Comparison of ENCODE assay signal across 14 cellular contexts in genomic region chr16:51404386-51404785, GRCh38.
DNase-seq lines count a peak whose midpoint lies in the region; ATAC-seq and TF ChIP-seq lines count a peak whose summit lies in the region.
"Had no signal": no experiment of that assay in that cellular context is flagged by ENCODE, and none has a peak within 500 bp of the region (broad histone marks: within the 10 kb centered on the region; RNA-seq: fewer than 3 reads in every experiment).

No MANE protein-coding gene starts in this region.

- BruUV-seq in IMR-90 (replicated peaks; lab: Mats Ljungman, UMichigan), result no TSS peak

- H3K79me1 ChIP-seq in IMR-90 (ENCODE audit: low read depth in 1 of 2, low read length in 2 of 2), result no peaks in the 10 kb centered on the region

- no peak overlapping the region for H2BK20ac ChIP-seq in IMR-90 (ENCODE audit: low read depth, low read length)

- no peaks in the 10 kb centered on the region for H3K36me3 ChIP-seq in ACC112 (ENCODE audit: insufficient read depth, low read length)
- no peaks in the 10 kb centered on the region for H3K36me3 ChIP-seq in IMR-90 (ENCODE audit: control insufficient read depth, insufficient read depth, low read length)
- H3K36me3 ChIP-seq in liver (ENCODE audit: control insufficient read depth in 4 of 4, insufficient read depth in 3 of 4, low read depth in 1 of 4, low read length in 3 of 4), result no peaks in the 10 kb centered on the region

- DNase-seq in IMR-90 (peak; percentile 10), fibroblast of gingiva (ENCODE audit: low read depth) (peak; percentile 16), left ventricle myocardium superior (no peak), T1000 (lab: John Stamatoyannopoulos, UW) (no peak)
- DNase-seq: DMS79, MV-4-11, NCI-H1436, NCI-H2081 treated with DMSO at 0.1 percent for 48 hours, NCI-H524, SIG-M5 had no signal

- no peak overlapping the region for H2BK15ac ChIP-seq in IMR-90 (ENCODE audit: low read depth, low read length)

- H3K9ac ChIP-seq in IMR-90 (ENCODE audit: low read depth, low read length) (no peak overlapping the region), liver (ENCODE audit: low read depth in 1 of 2, low read length in 2 of 2) (no peak overlapping the region)

- H3K4me3 ChIP-seq in ACC112 (ENCODE audit: low read depth, low read length) (no peak overlapping the region), IMR-90 (ENCODE audit: insufficient read depth, low read depth, low read length) (no peak overlapping the region), liver (ENCODE audit: low read depth in 1 of 3, low read length in 3 of 3) (no peak overlapping the region)

- H4K8ac ChIP-seq in IMR-90 (ENCODE audit: low read depth in 2 of 2, low read length in 2 of 2), result no peak overlapping the region

- TF ChIP-seq RAD21 in IMR-90 (IDR thresholded peaks at IDR 0.05; ENCODE audit: low read length) (no peak), liver (IDR thresholded peaks at IDR 0.05) (peak in 1 of 2 donors; percentile 11)

- peaks cover 51% of the 10 kb centered on the region for H3K4me1 ChIP-seq in ACC112 (ENCODE audit: control insufficient read depth, insufficient read depth, low read length, unreplicated experiment)
- peaks cover 3% of the 10 kb centered on the region for H3K4me1 ChIP-seq in IMR-90 (ENCODE audit: control insufficient read depth, insufficient read depth, low read length)
- H3K4me1 ChIP-seq in liver (ENCODE audit: control insufficient read depth in 4 of 4, insufficient read depth in 4 of 4, low read length in 3 of 4), result peaks cover 20 to 68% (median 44%) of the 10 kb centered on the region in 4 donors

- no peak overlapping the region for H3K4me2 ChIP-seq in IMR-90 (ENCODE audit: low read depth, low read length)

- no peak overlapping the region for H2AK9ac ChIP-seq in IMR-90 (replicated peaks; ENCODE audit: low read depth, low read length, poor library complexity)

- H2BK120ac ChIP-seq in IMR-90 (ENCODE audit: low read depth, low read length), result no peak overlapping the region

- ATAC-seq in IMR-90 (ENCODE audit: low read depth), result no peak
- ATAC-seq in GM21528 (IDR thresholded peaks at IDR 0.05; ENCODE audit: low FRiP score, unreplicated experiment), result no peak
- no peak for ATAC-seq in left ventricle myocardium superior
- no peak for ATAC-seq in HG02678 (IDR thresholded peaks at IDR 0.05; ENCODE audit: unreplicated experiment)

- H4K5ac ChIP-seq in IMR-90 (ENCODE audit: low read depth, low read length), result no peak overlapping the region

- in situ Hi-C loops in IMR-90 (cut with MboI; ENCODE audit: low sequenced_read_pairs), result no loop called here

- no peaks in the 10 kb centered on the region for H4K20me1 ChIP-seq in IMR-90 (ENCODE audit: insufficient read depth, low read length)

- H3K27ac ChIP-seq in ACC112 (ENCODE audit: low read depth, low read length) (peak overlapping the region; percentile 63), IMR-90 (ENCODE audit: insufficient read depth, low read length) (no peak overlapping the region), liver (ENCODE audit: low read depth in 1 of 2, low read length in 2 of 2) (peak overlapping the region; percentile 79 to 92)

- no peak overlapping the region for H2AFZ ChIP-seq in ACC112 (ENCODE audit: low read length, unreplicated experiment)
- no peak overlapping the region for H2AFZ ChIP-seq in IMR-90 (replicated peaks; ENCODE audit: low read length, poor library complexity)

- TF ChIP-seq CTCF in IMR-90 (conservative IDR thresholded peaks at IDR 0.05; ENCODE audit: low read depth, low read length) (no peak), liver (IDR thresholded peaks at IDR 0.05; ENCODE audit: low read depth, low read length, missing input control) (no peak)

- no peak overlapping the region for H3K56ac ChIP-seq in IMR-90 (ENCODE audit: extremely low read depth, insufficient read depth, low read length)

- no peak overlapping the region for H3K4ac ChIP-seq in IMR-90 (ENCODE audit: low read depth, low read length)

- H2AK5ac ChIP-seq in IMR-90 (ENCODE audit: low read depth, low read length), result no peak overlapping the region

- H3K18ac ChIP-seq in IMR-90 (ENCODE audit: low read depth, low read length), result no peak overlapping the region

- no peak overlapping the region for H4K91ac ChIP-seq in IMR-90 (ENCODE audit: insufficient read depth, low read depth, low read length)

- WGBS in IMR-90 (ENCODE audit: extremely low coverage in 2 of 2, insufficient read length in 1 of 2), 2 experiments, result no CpG with 5 or more reads among the region's 1 CpG
- WGBS in liver, result 57% methylated on average over 1 of the region's 1 CpG

- no peak overlapping the region for H2BK5ac ChIP-seq in IMR-90 (ENCODE audit: low read depth, low read length, poor library complexity, severe bottlenecking)

- POLR2A ChIA-PET in IMR-90 (lab: Charles Lee; ENCODE audit: unreplicated experiment), result no interaction called here

- dilution Hi-C loops in IMR-90 (cut with HindIII; ENCODE audit: low sequenced_read_pairs, unreplicated experiment), result no loop called here

- intact Hi-C loops in IMR-90 (cut with micrococcal nuclease), result no loop called here
- intact Hi-C loops in left ventricle myocardium superior (cut with micrococcal nuclease), result no loop called here

- H3K27me3 ChIP-seq in ACC112 (ENCODE audit: insufficient read depth, low read length), result no peaks in the 10 kb centered on the region
- no peaks in the 10 kb centered on the region for H3K27me3 ChIP-seq in IMR-90 (ENCODE audit: control insufficient read depth, insufficient read depth, low read length)
- no peaks in the 10 kb centered on the region for H3K27me3 ChIP-seq in liver (ENCODE audit: control insufficient read depth in 4 of 4, insufficient read depth in 4 of 4, low read length in 3 of 4)

- CTCF ChIA-PET in IMR-90 (lab: Yijun Ruan, JAX), result no interaction called here

- no peak for TF ChIP-seq POLR2A in IMR-90 (IDR thresholded peaks at IDR 0.05; ENCODE audit: low read depth, low read length)

- H3K14ac ChIP-seq in IMR-90 (replicated peaks; ENCODE audit: low read depth, low read length), result no peak overlapping the region

- H3K9me1 ChIP-seq in IMR-90 (ENCODE audit: insufficient read depth, low read length), result no peaks in the 10 kb centered on the region

- no peak overlapping the region for H3K23ac ChIP-seq in IMR-90 (ENCODE audit: low read depth, low read length)

- H3K9me3 ChIP-seq in IMR-90 (ENCODE audit: control insufficient read depth, insufficient read depth, low read length) (peaks cover 2% of the 10 kb centered on the region), liver (ENCODE audit: control insufficient read depth in 4 of 4, low read length in 3 of 4) (no peaks in the 10 kb centered on the region)

- H3K79me2 ChIP-seq in ACC112 (ENCODE audit: control insufficient read depth, insufficient read depth, low read length, unreplicated experiment), result no peaks in the 10 kb centered on the region

TF ChIP-seq in IMR-90, 13 proteins besides CTCF, POLR2A, EP300 and RAD21:
- no peak for TF ChIP-seq NFE2L2 (IDR thresholded peaks at IDR 0.05; ENCODE audit: low read depth, low read length)
- TF ChIP-seq MXI1 (IDR thresholded peaks at IDR 0.05; ENCODE audit: borderline replicate concordance, low read depth, low read length), result no peak
- no peak for TF ChIP-seq USF2 (IDR thresholded peaks at IDR 0.05; ENCODE audit: low read depth, low read length)
- peak; percentile 6; the same call in 1 of the 2 replicates for TF ChIP-seq CEBPB (IDR thresholded peaks at IDR 0.05; ENCODE audit: low read depth, low read length)
- TF ChIP-seq MAZ (IDR thresholded peaks at IDR 0.05; ENCODE audit: borderline replicate concordance, low read depth, low read length), result no peak

TF ChIP-seq in liver, 16 proteins besides CTCF, POLR2A, EP300 and RAD21:
- TF ChIP-seq YY1 (IDR thresholded peaks at IDR 0.05), result peak; percentile 8
- TF ChIP-seq RXRA (IDR thresholded peaks at IDR 0.05), result peak in 1 of 2 donors; percentile 16
- TF ChIP-seq EGR1 (IDR thresholded peaks at IDR 0.05; ENCODE audit: low read depth in 2 of 2), result no peak
- TF ChIP-seq REST (IDR thresholded peaks at IDR 0.05), result no peak
- no peak for TF ChIP-seq NR2F2 (IDR thresholded peaks at IDR 0.05)
- no peak for TF ChIP-seq TAF1 (conservative IDR thresholded peaks at IDR 0.05)
- peak in 1 of 2 donors; percentile 27 for TF ChIP-seq JUND (IDR thresholded peaks at IDR 0.05)
- peak in 1 of 2 donors; percentile 29 for TF ChIP-seq HNF4A (conservative IDR thresholded peaks at IDR 0.05)

Comparison
In these comparisons a context has a peak if more than half of its experiments do, and no peak if none do; other contexts are left out.
1. DNase-seq: peak in IMR-90 (single experiment) and fibroblast of gingiva (single experiment); none in left ventricle myocardium superior (single experiment) and T1000 (single experiment).